8 cellular contexts compared by ENCODE assay signal in the genomic region with DNA sequence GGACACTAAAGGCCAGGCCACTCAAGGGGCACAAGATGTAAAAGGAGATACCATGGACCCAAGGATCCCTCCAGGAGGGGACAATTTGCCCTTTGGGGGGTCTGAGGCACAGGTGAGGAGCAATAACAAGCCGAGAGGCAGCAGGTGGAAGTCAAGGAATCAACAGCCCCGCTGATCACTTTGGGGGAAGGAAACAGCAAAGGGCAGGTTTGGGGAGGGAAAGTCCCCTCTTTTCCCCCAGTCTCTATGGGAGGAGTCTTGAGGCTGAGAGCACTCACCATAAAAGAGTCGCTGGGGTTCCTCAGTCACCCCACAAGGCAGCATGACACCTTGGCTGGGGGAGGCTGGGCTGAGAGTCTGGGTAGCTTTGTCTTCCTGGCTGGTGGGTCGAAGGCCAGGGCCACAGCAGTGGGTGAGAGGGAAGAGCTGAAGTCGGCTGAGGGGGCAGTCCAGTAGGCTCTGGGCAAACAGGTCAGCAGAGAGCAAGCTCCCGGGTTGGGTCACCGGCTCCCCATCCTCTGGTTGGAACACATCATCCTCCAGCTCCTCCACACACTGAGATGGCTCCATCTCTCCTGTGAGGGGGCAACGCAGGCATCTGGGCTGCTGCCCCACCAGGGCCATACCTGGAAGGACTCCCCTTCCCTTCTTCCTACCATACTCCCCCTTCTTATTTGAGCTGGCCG. TPM values are rescaled to one million over a fixed set of nuclear protein-coding genes. Genes with fewer than 3 reads are reported as not detected.
DNase-seq lines count a peak whose midpoint lies in the region; ATAC-seq and TF ChIP-seq lines count a peak whose summit lies in the region.

No MANE protein-coding gene starts in this region.

- H3K27ac ChIP-seq in Panc1 (ENCODE audit: low read length) (peak overlapping the region; percentile 73; the same call in 1 of the 2 replicates), endodermal cell (ENCODE audit: low read depth, low read length) (peak overlapping the region; percentile 40)

- H3K9me3 ChIP-seq in Panc1 (ENCODE audit: control insufficient read depth, insufficient read depth, low read depth, low read length) = no peaks in the 10 kb centered on the region
- H3K9me3 ChIP-seq in endodermal cell (ENCODE audit: control insufficient read depth, low read length) = no peaks in the 10 kb centered on the region

- H3K4me1 ChIP-seq in Panc1 (ENCODE audit: control insufficient read depth, insufficient read depth, low read length) (peaks cover 42% of the 10 kb centered on the region), endodermal cell (ENCODE audit: control insufficient read depth, insufficient read depth, low read length) (peaks cover 12% of the 10 kb centered on the region)

- H3K27ac Mint-ChIP-seq in endodermal cell = peak overlapping the region; percentile 97

- H3K4me3 ChIP-seq in Panc1 (ENCODE audit: low read depth in 2 of 2, low read length in 2 of 2) (no peak overlapping the region), endodermal cell (ENCODE audit: low read length) (peak overlapping the region; percentile 64)

- H3K9me3 Mint-ChIP-seq in endodermal cell = no peaks in the 10 kb centered on the region

- ATAC-seq in GM18511 (IDR thresholded peaks at IDR 0.05; ENCODE audit: unreplicated experiment) = peak; percentile 29
- no peak for ATAC-seq in Panc1
- no peak for ATAC-seq in HG03457 (IDR thresholded peaks at IDR 0.05; ENCODE audit: unreplicated experiment)
- no peak for ATAC-seq in HG03442 (IDR thresholded peaks at IDR 0.05; ENCODE audit: unreplicated experiment)

- CTCF ChIA-PET in Panc1 (lab: Charles Lee) = interaction anchor here (0.5 to 0.6 kb wide), 4 partner anchors 13 to 536 kb away, joined by 4 to 8 read pairs (median 5); no protein-coding TSS in a partner anchor

- 86 to 100% methylated on average over 4 to 9 of the region's 9 CpGs for WGBS in endodermal cell (ENCODE audit: insufficient coverage in 1 of 2, insufficient read length in 1 of 2), 2 experiments

- H3K27me3 ChIP-seq in Panc1 (ENCODE audit: control insufficient read depth, insufficient read depth, low read length) = no peaks in the 10 kb centered on the region
- no peaks in the 10 kb centered on the region for H3K27me3 ChIP-seq in endodermal cell (ENCODE audit: control insufficient read depth, insufficient read depth, low read length, poor library complexity, severe bottlenecking)

- H3K4me3 Mint-ChIP-seq in endodermal cell = no peak overlapping the region

- peaks cover 26% of the 10 kb centered on the region for H3K36me3 Mint-ChIP-seq in endodermal cell (ENCODE audit: low read depth)

- in situ Hi-C loops in Panc1 (cut with HindIII; ENCODE audit: low pct_unique_long_range_greater_than_20kb, low sequenced_read_pairs) = no loop called here

- peaks cover 52% of the 10 kb centered on the region for H3K4me1 Mint-ChIP-seq in endodermal cell

- BruUV-seq in Panc1 (replicated peaks; lab: Mats Ljungman, UMichigan) = no TSS peak

- H3K27me3 Mint-ChIP-seq in endodermal cell (ENCODE audit: insufficient read depth) = no peaks in the 10 kb centered on the region

- POLR2A ChIA-PET in Panc1 (lab: Charles Lee) = no interaction called here

- DNase-seq in Panc1 (ENCODE audit: low read depth, low spot score) (no peak), endodermal cell (no peak), cerebellar nuclear complex (lab: John Stamatoyannopoulos, UW) (no peak), NCI-H1105 (lab: John Stamatoyannopoulos, UW) (no peak)
- DNase-seq in stimulated activated CD4-positive, alpha-beta T cell treated with anti-CD3 and anti-CD28 coated beads, Interleukin-4, amount 100 ng/mL, for 4 hours = peak; percentile 33 to 72

- no peak overlapping the region for H3K9ac ChIP-seq in endodermal cell (ENCODE audit: extremely low read depth, low read length, poor library complexity, severe bottlenecking)

- H3K36me3 ChIP-seq in Panc1 (ENCODE audit: control insufficient read depth, insufficient read depth, low read length) (no peaks in the 10 kb centered on the region), endodermal cell (ENCODE audit: control insufficient read depth, insufficient read depth, low read length) (peaks cover 23% of the 10 kb centered on the region)

- no peak for TF ChIP-seq CTCF in Panc1 (IDR thresholded peaks at IDR 0.05)
- no peak for TF ChIP-seq CTCF in endodermal cell (conservative IDR thresholded peaks at IDR 0.05)

- intact Hi-C loops in Panc1 (cut with micrococcal nuclease; ENCODE audit: unreplicated experiment) = loop anchor here (2.0 to 5.0 kb wide), 2 partner anchors 57 to 61 kb away; partner anchors contain the start of gene BUB1B

RNA-seq across cellular contexts. Expression of gene BMF, which starts 3.0 kb away (rescaled TPM):
- total RNA-seq in Panc1 (2021; ENCODE audit: unreplicated experiment) (7.8 TPM), endodermal cell (10 to 100 TPM; 48.3 to 53.5 TPM)
- polyA plus RNA-seq in Panc1 (2012; ENCODE audit: insufficient read length) = 9.4 TPM
- 42.5 TPM for polyA plus RNA-seq in endodermal cell (2013, experiment 1 of 2)
- polyA plus RNA-seq in endodermal cell (2013, experiment 2 of 2) = 44.3 TPM

RNA-seq across cellular contexts. Expression of gene BUB1B, which starts 55.2 kb away (rescaled TPM):
- total RNA-seq in Panc1 (2021; ENCODE audit: unreplicated experiment) (67.8 TPM), endodermal cell (100 to 1,000 TPM in 1 of 2 donors, 10 to 100 TPM in 1; 58.6 to 108 TPM)
- 22.3 TPM for polyA plus RNA-seq in Panc1 (2012; ENCODE audit: insufficient read length)
- polyA plus RNA-seq in endodermal cell (2013, experiment 1 of 2) = 88.8 TPM
- polyA plus RNA-seq in endodermal cell (2013, experiment 2 of 2) = 86.7 TPM

Comparison
In these comparisons a context has a peak if more than half of its experiments do, and no peak if none do; other contexts are left out.
1. DNase-seq: peak in stimulated activated CD4-positive, alpha-beta T cell treated with anti-CD3 and anti-CD28 coated beads, Interleukin-4, amount 100 ng/mL, for 4 hours (2 of 2); none in Panc1 (single experiment), endodermal cell (single experiment), cerebellar nuclear complex (0 of 2) and NCI-H1105 (single experiment).